In the genomic region with DNA sequence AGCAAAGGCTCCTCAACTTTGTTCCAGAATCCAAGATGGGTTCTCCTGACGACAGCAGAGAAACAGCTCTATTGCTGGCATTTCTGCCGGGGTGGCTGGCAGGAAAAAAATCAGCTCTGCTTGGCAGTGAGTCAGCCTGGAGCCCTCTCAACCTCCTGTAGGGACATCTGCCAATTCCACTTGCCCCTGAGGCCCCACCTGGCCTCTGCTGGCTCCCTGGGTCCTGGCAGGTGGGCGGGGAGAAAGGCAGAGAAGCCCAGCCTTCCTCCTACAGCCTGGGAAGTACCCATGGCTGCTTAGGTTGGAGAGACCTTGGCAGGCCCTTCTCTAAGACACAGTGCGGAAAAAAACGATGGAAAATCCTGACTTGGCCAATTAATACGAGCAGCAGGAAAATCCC, we compare ENCODE assay signal across 12 cellular contexts.
DNase-seq lines count a peak whose midpoint lies in the region; ATAC-seq and TF ChIP-seq lines count a peak whose summit lies in the region.
"Had no signal": no experiment of that assay in that cellular context is flagged by ENCODE, and none has a peak within 500 bp of the region (broad histone marks: within the 10 kb centered on the region; RNA-seq: fewer than 3 reads in every experiment).

No MANE protein-coding gene starts in this region.

- H3K27ac ChIP-seq in RWPE2 (ENCODE audit: poor library complexity, severe bottlenecking) = no peak overlapping the region
- no peak overlapping the region for H3K27ac ChIP-seq in uterus
- H3K27ac ChIP-seq: WERI-Rb-1 had no signal

- no peaks in the 10 kb centered on the region for H3K9me3 Mint-ChIP-seq in activated naive CD4-positive, alpha-beta T cell treated with anti-CD3 and anti-CD28 coated beads, Interleukin-2, amount 10 ng/mL, durations not matched to agents 7 days and 5 days
- H3K9me3 Mint-ChIP-seq: activated T-helper 2 cell treated with anti-CD3 and anti-CD28 coated beads, Interferon-gamma antibody, Interleukin-2, Interleukin-4, amounts not matched to agents 10 μg/mL and 5 μg/mL and 100 μg/mL, durations not matched to agents 14 hours and 24 hours and 36 hours had no signal

- no peaks in the 10 kb centered on the region for H3K4me1 ChIP-seq in RWPE2 (ENCODE audit: insufficient read depth, poor library complexity, severe bottlenecking)
- H3K4me1 ChIP-seq in uterus = no peaks in the 10 kb centered on the region

- no peak overlapping the region for H3K4me3 Mint-ChIP-seq in activated naive CD4-positive, alpha-beta T cell treated with anti-CD3 and anti-CD28 coated beads, Interleukin-2, amount 10 ng/mL, durations not matched to agents 7 days and 5 days
- H3K4me3 Mint-ChIP-seq: naive B cell had no signal

- no peak overlapping the region for H3K27ac Mint-ChIP-seq in activated naive CD4-positive, alpha-beta T cell treated with anti-CD3 and anti-CD28 coated beads, Interleukin-2, amount 10 ng/mL, durations not matched to agents 7 days and 5 days
- H3K27ac Mint-ChIP-seq: activated T-helper 2 cell treated with anti-CD3 and anti-CD28 coated beads, Interferon-gamma antibody, Interleukin-2, Interleukin-4, amounts not matched to agents 10 μg/mL and 5 μg/mL and 100 μg/mL, durations not matched to agents 14 hours and 24 hours and 36 hours; naive B cell had no signal

- CTCF ChIA-PET in activated naive CD4-positive, alpha-beta T cell treated with anti-CD3 and anti-CD28 coated beads, Interleukin-2, amount 10 ng/mL, durations not matched to agents 7 days and 5 days (lab: Charles Lee) = no interaction called here

- H3K4me3 ChIP-seq in RWPE2 (ENCODE audit: severe bottlenecking) (no peak overlapping the region), uterus (no peak overlapping the region)
- H3K4me3 ChIP-seq: GM12878 had no signal

- H3K27me3 ChIP-seq in RWPE2 (ENCODE audit: insufficient read depth, poor library complexity, severe bottlenecking) = no peaks in the 10 kb centered on the region
- no peaks in the 10 kb centered on the region for H3K27me3 ChIP-seq in uterus

- DNase-seq in DMS153 (lab: John Stamatoyannopoulos, UW) (peak; percentile 33), NCI-H146 (lab: John Stamatoyannopoulos, UW) (peak; percentile 76), RWPE2 (ENCODE audit: low spot score) (no peak), kidney glomerular epithelial cell (lab: John Stamatoyannopoulos, UW) (peak; percentile 39), uterus (no peak), SW 1271 (lab: John Stamatoyannopoulos, UW) (no peak)
- DNase-seq in activated naive CD4-positive, alpha-beta T cell treated with anti-CD3 and anti-CD28 coated beads, Interleukin-2, amount 10 ng/mL, durations not matched to agents 7 days and 5 days = no peak
- DNase-seq: naive B cell, WERI-Rb-1 had no signal

- TF ChIP-seq POLR2A in uterus (IDR thresholded peaks at IDR 0.05) = no peak

- no peaks in the 10 kb centered on the region for H3K36me3 Mint-ChIP-seq in activated naive CD4-positive, alpha-beta T cell treated with anti-CD3 and anti-CD28 coated beads, Interleukin-2, amount 10 ng/mL, durations not matched to agents 7 days and 5 days
- H3K36me3 Mint-ChIP-seq: naive B cell had no signal

- H3K36me3 ChIP-seq in RWPE2 (ENCODE audit: low read depth) = no peaks in the 10 kb centered on the region
- H3K36me3 ChIP-seq in uterus = no peaks in the 10 kb centered on the region
- H3K36me3 ChIP-seq: WERI-Rb-1 had no signal

- no peaks in the 10 kb centered on the region for H3K4me1 Mint-ChIP-seq in activated naive CD4-positive, alpha-beta T cell treated with anti-CD3 and anti-CD28 coated beads, Interleukin-2, amount 10 ng/mL, durations not matched to agents 7 days and 5 days
- H3K4me1 Mint-ChIP-seq: naive B cell had no signal

- no peak for TF ChIP-seq CTCF in RWPE2 (IDR thresholded peaks at IDR 0.05; ENCODE audit: poor library complexity, severe bottlenecking)
- no peak for TF ChIP-seq CTCF in uterus (IDR thresholded peaks at IDR 0.05)

- H3K27me3 Mint-ChIP-seq in activated naive CD4-positive, alpha-beta T cell treated with anti-CD3 and anti-CD28 coated beads, Interleukin-2, amount 10 ng/mL, durations not matched to agents 7 days and 5 days = no peaks in the 10 kb centered on the region

- ATAC-seq in RWPE2 (ENCODE audit: low read depth) = peak; percentile 98
- ATAC-seq in GM19023 (IDR thresholded peaks at IDR 0.05; ENCODE audit: unreplicated experiment) = no peak
- ATAC-seq: GM12878 had no signal

- intact Hi-C loops in uterus (cut with DNase I; ENCODE audit: low total_unique reads) = no loop called here

- H3K9me3 ChIP-seq in RWPE2 (ENCODE audit: severe bottlenecking) (no peaks in the 10 kb centered on the region), uterus (no peaks in the 10 kb centered on the region)

Comparison
In these comparisons a context has a peak if more than half of its experiments do, and no peak if none do; other contexts are left out.
1. DNase-seq: peak in DMS153 (single experiment), NCI-H146 (single experiment) and kidney glomerular epithelial cell (single experiment); none in RWPE2 (single experiment), uterus (0 of 2), SW 1271 (0 of 2) and activated naive CD4-positive, alpha-beta T cell treated with anti-CD3 and anti-CD28 coated beads, Interleukin-2, amount 10 ng/mL, durations not matched to agents 7 days and 5 days (single experiment).